In genomic region chr9:87763286-87763685, GRCh38 we compare ENCODE assay signal across 15 cellular contexts.
"Had no signal": no experiment of that assay in that cellular context is flagged by ENCODE, and none has a peak within 500 bp of the region (broad histone marks: within the 10 kb centered on the region; RNA-seq: fewer than 3 reads in every experiment).

No MANE protein-coding gene starts in this region.

- H3K4me3 Mint-ChIP-seq: endodermal cell; naive thymus-derived CD4-positive, alpha-beta T cell had no signal

- H3K27ac ChIP-seq: colonic mucosa, esophagus muscularis mucosa, hepatocyte, upper lobe of left lung, uterus had no signal

- H3K4me1 ChIP-seq: colonic mucosa, upper lobe of left lung, uterus had no signal

- H3K27me3 ChIP-seq: colonic mucosa, esophagus muscularis mucosa, hepatocyte, upper lobe of left lung, uterus had no signal

- H3K4me1 Mint-ChIP-seq: endodermal cell had no signal

- H3K4me3 ChIP-seq: colonic mucosa, esophagus muscularis mucosa, hepatocyte, smooth muscle cell, upper lobe of left lung, uterus had no signal

- H3K4me2 ChIP-seq: hepatocyte, smooth muscle cell had no signal

- H3K79me2 ChIP-seq: hepatocyte had no signal

- H3K9me3 ChIP-seq: colonic mucosa, esophagus muscularis mucosa, upper lobe of left lung, uterus had no signal

- H3K36me3 ChIP-seq: colonic mucosa, esophagus muscularis mucosa, upper lobe of left lung, uterus had no signal

- ATAC-seq: naive thymus-derived CD4-positive, alpha-beta T cell; right cardiac atrium had no signal

- DNase-seq: cerebellar nuclear complex; colonic mucosa; effector CD4-positive, alpha-beta T cell; endodermal cell; head of caudate nucleus; kidney glomerular epithelial cell; naive thymus-derived CD4-positive, alpha-beta T cell; right cardiac atrium; stimulated activated CD4-positive, alpha-beta T cell treated with anti-CD3 and anti-CD28 coated beads, Interleukin-2, amount 100 ng/mL, for 48 hours; stimulated activated naive CD4-positive, alpha-beta T cell treated with Interleukin-2 at 50 U/mL for 16 hours; upper lobe of left lung; uterus had no signal

- H2AFZ ChIP-seq: hepatocyte had no signal

- H3K27ac Mint-ChIP-seq: endodermal cell; naive thymus-derived CD4-positive, alpha-beta T cell had no signal
